ENCODE assay signal across 16 cellular contexts in the genomic region with DNA sequence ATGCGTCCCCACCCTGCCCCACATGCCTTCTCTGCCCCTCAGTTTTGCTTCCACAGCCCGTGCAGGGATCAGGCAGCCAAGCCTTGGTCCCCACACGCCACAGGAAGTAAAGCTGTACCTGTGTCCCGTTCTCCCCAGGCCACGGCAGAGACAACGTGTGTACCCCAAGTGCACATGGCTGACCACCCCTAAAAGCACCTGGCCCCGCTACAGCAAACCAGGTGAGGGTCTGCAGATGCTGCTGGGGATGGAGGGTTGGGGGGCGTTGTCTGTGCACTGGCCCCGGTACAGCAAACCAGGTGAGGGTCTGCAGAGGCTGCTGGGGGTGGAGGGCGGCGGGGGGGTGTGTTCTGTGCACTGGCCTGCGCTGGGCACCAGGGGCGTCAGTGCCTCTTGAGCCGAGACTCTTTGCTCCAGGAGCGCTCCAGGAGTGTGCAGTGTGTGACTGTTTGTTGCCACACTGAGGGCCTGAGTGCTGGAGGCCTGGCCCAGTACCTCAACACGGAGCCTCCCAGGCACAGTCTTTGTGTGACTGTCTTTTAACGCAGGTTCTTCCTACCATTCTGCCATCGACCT. TPM values are rescaled to one million over a fixed set of nuclear protein-coding genes. Genes with fewer than 3 reads are reported as not detected.
DNase-seq lines count a peak whose midpoint lies in the region; ATAC-seq and TF ChIP-seq lines count a peak whose summit lies in the region.
"Had no signal": no experiment of that assay in that cellular context is flagged by ENCODE, and none has a peak within 500 bp of the region (broad histone marks: within the 10 kb centered on the region; RNA-seq: fewer than 3 reads in every experiment).

No MANE protein-coding gene starts in this region.

- H3K27me3 ChIP-seq in HCT116 (ENCODE audit: insufficient read depth, low read length) (no peaks in the 10 kb centered on the region), HAP-1 (ENCODE audit: low read depth) (no peaks in the 10 kb centered on the region)

- no peak overlapping the region for H3K4me3 ChIP-seq in HCT116 (replicated peaks in 1 of 2; ENCODE audit: low read depth in 1 of 2, low read length in 2 of 2)
- H3K4me3 ChIP-seq in HAP-1, result no peak overlapping the region

- TF ChIP-seq POLR2A in HCT116 (IDR thresholded peaks at IDR 0.05; ENCODE audit: borderline replicate concordance, extremely low read depth, insufficient read depth, insufficient read length), result no peak

- H3K36me3 ChIP-seq in HCT116 (ENCODE audit: control insufficient read depth in 1 of 2, insufficient read depth in 2 of 2, low read length in 2 of 2), result peaks cover 55 to 75% of the 10 kb centered on the region in 2 experiments
- H3K36me3 ChIP-seq in HAP-1 (replicated peaks), result peaks cover 80% of the 10 kb centered on the region

- no peaks in the 10 kb centered on the region for H3K9me2 ChIP-seq in HCT116 (ENCODE audit: insufficient read depth)

- H3K9ac ChIP-seq in HCT116 (ENCODE audit: low read length), result no peak overlapping the region

- CTCF ChIA-PET in HCT116 (lab: Charles Lee), result no interaction called here

- H3K79me2 ChIP-seq in HCT116 (ENCODE audit: insufficient read depth, low read length), result peaks cover 22% of the 10 kb centered on the region; the same call in 1 of the 2 replicates

- POLR2A ChIA-PET in HCT116 (lab: Charles Lee), result no interaction called here

- no peak overlapping the region for H3K27ac ChIP-seq in HCT116 (ENCODE audit: low read depth, low read length)
- H3K27ac ChIP-seq: C4-2B had no signal

- no peaks in the 10 kb centered on the region for H3K4me1 ChIP-seq in HCT116 (ENCODE audit: control insufficient read depth in 1 of 2, insufficient read depth in 2 of 2, low read length in 2 of 2)
- H3K4me1 ChIP-seq in HAP-1, result no peaks in the 10 kb centered on the region

- ATAC-seq in HCT116 (peak; percentile 59), HG02938 (IDR thresholded peaks at IDR 0.05; ENCODE audit: unreplicated experiment) (no peak)

- H3K4me2 ChIP-seq in HCT116 (ENCODE audit: low read length), result no peak overlapping the region

- H3K9me3 ChIP-seq in HCT116 (ENCODE audit: control insufficient read depth in 1 of 2, insufficient read depth in 1 of 2, low read depth in 1 of 2, low read length in 2 of 2) (no peaks in the 10 kb centered on the region), HAP-1 (no peaks in the 10 kb centered on the region)

- intact Hi-C loops in HCT116 (cut with micrococcal nuclease), result no loop called here

- H4K20me1 ChIP-seq in HCT116 (ENCODE audit: insufficient read depth), result no peaks in the 10 kb centered on the region

- DNase-seq in HCT116 (ENCODE audit: low read depth, low spot score), result no peak
- peak; percentile 34 for DNase-seq in ecto neural progenitor cell (ENCODE audit: low spot score)
- no peak for DNase-seq in HAP-1 (ENCODE audit: low spot score in 2 of 2)
- no peak for DNase-seq in NCI-H2171 (lab: John Stamatoyannopoulos, UW)
- DNase-seq: AML-193, DMS79 treated with DMSO at 0.1 percent for 48 hours, HCEC 1CT, KBM-7, NCI-H1105 treated with DMSO at 0.1 percent for 48 hours, NCI-H1694 treated with DMSO at 0.1 percent for 48 hours, NCI-H510A, NCI-H748 treated with DMSO at 0.1 percent for 48 hours, SHP77 treated with DMSO at 0.1 percent for 48 hours had no signal

- in situ Hi-C loops in HAP-1 (cut with MboI; ENCODE audit: low sequenced_read_pairs), result no loop called here

- no peak overlapping the region for H2AFZ ChIP-seq in HCT116 (ENCODE audit: low read depth, low read length, poor library complexity, severe bottlenecking)

- no peak for TF ChIP-seq RAD21 in HCT116 (IDR thresholded peaks at IDR 0.05; ENCODE audit: low read depth)

- TF ChIP-seq CTCF in GM12873 (IDR thresholded peaks at IDR 0.05; ENCODE audit: insufficient read depth, low read depth, low read length, missing control alignments) (peak; percentile 5), HCT116 (IDR thresholded peaks at IDR 0.05 in 2 of 3, conservative IDR thresholded peaks at IDR 0.05 in 1 of 3; ENCODE audit: borderline replicate concordance in 1 of 3, insufficient read depth in 1 of 3, low read depth in 2 of 3, low read length in 2 of 3) (no peak)

- RAD21 ChIA-PET in HCT116 (lab: Charles Lee; ENCODE audit: low non-redundant PET in 1 of 2, low total read pairs in 2 of 2, uncharacterized antibody in 2 of 2, unreplicated experiment in 2 of 2), result no interaction called here

- BruUV-seq in HCT116 (replicated peaks; lab: Mats Ljungman, UMichigan), result no TSS peak

TF ChIP-seq in HCT116, 20 proteins besides CTCF, POLR2A, EP300 and RAD21:
- TF ChIP-seq CBX3 (IDR thresholded peaks at IDR 0.05; ENCODE audit: low read depth) (no peak), YY1 (IDR thresholded peaks at IDR 0.05; ENCODE audit: extremely low read depth, insufficient replicate concordance, low read depth, low read length) (no peak), SP1 (IDR thresholded peaks at IDR 0.05; ENCODE audit: low read depth) (no peak), EZH2phosphoT487 (IDR thresholded peaks at IDR 0.05; ENCODE audit: borderline replicate concordance) (no peak), POLR2AphosphoS5 (IDR thresholded peaks at IDR 0.05; ENCODE audit: low read depth, low read length) (no peak), EGR1 (IDR thresholded peaks at IDR 0.05; ENCODE audit: low read depth) (no peak), SRF (IDR thresholded peaks at IDR 0.05; ENCODE audit: low read depth) (no peak), ZFX (IDR thresholded peaks at IDR 0.05) (no peak), TCF7L2 (IDR thresholded peaks at IDR 0.05; ENCODE audit: borderline replicate concordance, extremely low read depth, insufficient read depth, insufficient read length) (no peak), CEBPB (IDR thresholded peaks at IDR 0.05; ENCODE audit: low read depth) (no peak), ELF1 (IDR thresholded peaks at IDR 0.05; ENCODE audit: borderline replicate concordance, low read depth) (no peak), SIN3A (IDR thresholded peaks at IDR 0.05; ENCODE audit: low read depth) (no peak), FOSL1 (IDR thresholded peaks at IDR 0.05; ENCODE audit: low read depth) (no peak), EZH2 (IDR thresholded peaks at IDR 0.05) (no peak), ZNF274 (IDR thresholded peaks at IDR 0.05; ENCODE audit: low read depth, low read length) (no peak), JUND (IDR thresholded peaks at IDR 0.05) (no peak)
- TF ChIP-seq, protein P1, sequence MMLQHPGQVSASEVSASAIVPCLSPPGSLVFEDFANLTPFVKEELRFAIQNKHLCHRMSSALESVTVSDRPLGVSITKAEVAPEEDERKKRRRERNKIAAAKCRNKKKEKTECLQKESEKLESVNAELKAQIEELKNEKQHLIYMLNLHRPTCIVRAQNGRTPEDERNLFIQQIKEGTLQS (IDR thresholded peaks at IDR 0.05), result no peak
- TF ChIP-seq, protein P2, sequence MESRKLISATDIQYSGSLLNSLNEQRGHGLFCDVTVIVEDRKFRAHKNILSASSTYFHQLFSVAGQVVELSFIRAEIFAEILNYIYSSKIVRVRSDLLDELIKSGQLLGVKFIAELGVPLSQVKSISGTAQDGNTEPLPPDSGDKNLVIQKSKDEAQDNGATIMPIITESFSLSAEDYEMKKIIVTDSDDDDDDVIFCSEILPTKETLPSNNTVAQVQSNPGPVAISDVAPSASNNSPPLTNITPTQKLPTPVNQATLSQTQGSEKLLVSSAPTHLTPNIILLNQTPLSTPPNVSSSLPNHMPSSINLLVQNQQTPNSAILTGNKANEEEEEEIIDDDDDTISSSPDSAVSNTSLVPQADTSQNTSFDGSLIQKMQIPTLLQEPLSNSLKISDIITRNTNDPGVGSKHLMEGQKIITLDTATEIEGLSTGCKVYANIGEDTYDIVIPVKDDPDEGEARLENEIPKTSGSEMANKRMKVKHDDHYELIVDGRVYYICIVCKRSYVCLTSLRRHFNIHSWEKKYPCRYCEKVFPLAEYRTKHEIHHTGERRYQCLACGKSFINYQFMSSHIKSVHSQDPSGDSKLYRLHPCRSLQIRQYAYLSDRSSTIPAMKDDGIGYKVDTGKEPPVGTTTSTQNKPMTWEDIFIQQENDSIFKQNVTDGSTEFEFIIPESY (IDR thresholded peaks at IDR 0.05; ENCODE audit: extremely low read depth, insufficient replicate concordance, low read length), result no peak

RNA-seq across cellular contexts. Expression of a gene that starts 18.8 kb away (rescaled TPM):
- total RNA-seq in HCT116 (2021; ENCODE audit: unreplicated experiment), result 345 TPM
- polyA plus RNA-seq in HCT116 (2012), result 354 and 371 TPM in 2 replicates

RNA-seq across cellular contexts. Expression of a gene that starts 26.5 kb away (rescaled TPM):
- 12.2 TPM for total RNA-seq in HCT116 (2021; ENCODE audit: unreplicated experiment)
- polyA plus RNA-seq in HCT116 (2012), result 9.9 and 12.5 TPM in 2 replicates

RNA-seq across cellular contexts. Expression of a gene that starts 31.0 kb away (rescaled TPM):
- 173 TPM for total RNA-seq in HCT116 (2021; ENCODE audit: unreplicated experiment)
- polyA plus RNA-seq in HCT116 (2012), result 213 and 219 TPM in 2 replicates

RNA-seq across cellular contexts. Expression of a gene that starts 56.4 kb away (rescaled TPM):
- total RNA-seq in HCT116 (2021; ENCODE audit: unreplicated experiment), result 109 TPM
- 105 and 108 TPM in 2 replicates for polyA plus RNA-seq in HCT116 (2012)
